14 cellular contexts compared by ENCODE assay signal in the genomic region with DNA sequence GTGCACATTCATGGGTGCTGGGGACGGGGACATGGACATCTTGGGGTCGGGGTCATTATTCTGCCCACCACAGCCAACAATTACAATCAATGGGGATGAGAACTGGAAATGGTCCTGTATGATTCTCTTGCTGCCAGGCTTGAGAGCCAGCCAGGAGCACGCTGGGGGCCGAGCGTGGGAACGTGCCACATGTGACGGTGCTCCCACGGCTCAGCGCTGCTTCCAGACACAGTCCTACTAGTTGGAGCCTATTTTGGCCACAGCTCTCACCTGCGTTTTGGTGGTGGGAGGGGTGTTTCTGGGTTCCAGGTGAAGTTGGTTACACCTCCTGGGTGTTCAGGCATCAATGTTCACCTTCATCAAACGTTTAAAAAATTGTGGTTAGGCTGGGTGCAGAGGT. TPM values are rescaled to one million over a fixed set of nuclear protein-coding genes. Genes with fewer than 3 reads are reported as not detected.
"Had no signal": no experiment of that assay in that cellular context is flagged by ENCODE, and none has a peak within 500 bp of the region (broad histone marks: within the 10 kb centered on the region; RNA-seq: fewer than 3 reads in every experiment).

No MANE protein-coding gene starts in this region.

RNA-seq across cellular contexts. Expression of a gene that starts 19.5 kb away (rescaled TPM):
- total RNA-seq: stomach, subcutaneous adipose tissue, suprapubic skin, temporal lobe, thoracic aorta, thyroid gland, tibial nerve, transverse colon, upper lobe of left lung, upper lobe of right lung, ureter, urinary bladder, uterus, vagina had no signal
- polyA plus RNA-seq: stomach, urinary bladder had no signal
